ENCODE assay signal across 8 cellular contexts in genomic region chr19:15265849-15266248, GRCh38. TPM values are rescaled to one million over a fixed set of nuclear protein-coding genes. Genes with fewer than 3 reads are reported as not detected.
DNase-seq lines count a peak whose midpoint lies in the region; ATAC-seq, FAIRE-seq and TF ChIP-seq lines count a peak whose summit lies in the region.

No MANE protein-coding gene starts in this region.

- peak overlapping the region; percentile 47 for H3K9ac ChIP-seq in astrocyte (ENCODE audit: low read length)

- H3K27me3 Mint-ChIP-seq in HFFc6 (ENCODE audit: insufficient read depth) (no peaks in the 10 kb centered on the region; the same call in 1 of the 2 replicates), astrocyte (ENCODE audit: low read depth, unreplicated experiment) (no peaks in the 10 kb centered on the region)
- H3K27me3 Mint-ChIP-seq in naive thymus-derived CD8-positive, alpha-beta T cell, result no peaks in the 10 kb centered on the region
- H3K27me3 Mint-ChIP-seq in naive thymus-derived CD4-positive, alpha-beta T cell, result no peaks in the 10 kb centered on the region
- no peaks in the 10 kb centered on the region for H3K27me3 Mint-ChIP-seq in activated naive CD8-positive, alpha-beta T cell treated with anti-CD3 and anti-CD28 coated beads, Interleukin-2, amount 50 U/mL, for 24 hours

- peaks cover 93% of the 10 kb centered on the region for H4K20me1 ChIP-seq in astrocyte (ENCODE audit: insufficient read depth, low read length)

- H3K27me3 ChIP-seq in astrocyte (ENCODE audit: insufficient read depth, low read length), result no peaks in the 10 kb centered on the region
- H3K27me3 ChIP-seq in naive thymus-derived CD4-positive, alpha-beta T cell (ENCODE audit: control insufficient read depth in 2 of 2, insufficient read depth in 2 of 2, low read length in 2 of 2), result no peaks in the 10 kb centered on the region

- H3K4me1 Mint-ChIP-seq in HFFc6 (ENCODE audit: low read depth) (peaks cover 45% of the 10 kb centered on the region), astrocyte (ENCODE audit: low read depth, unreplicated experiment) (peaks cover 4% of the 10 kb centered on the region)
- H3K4me1 Mint-ChIP-seq in naive thymus-derived CD8-positive, alpha-beta T cell, result peaks cover 9 to 33% (median 21%) of the 10 kb centered on the region in 4 donors
- peaks cover 14 to 35% (median 23%) of the 10 kb centered on the region in 7 donors for H3K4me1 Mint-ChIP-seq in naive thymus-derived CD4-positive, alpha-beta T cell
- peaks cover 3% of the 10 kb centered on the region for H3K4me1 Mint-ChIP-seq in activated naive CD8-positive, alpha-beta T cell treated with anti-CD3 and anti-CD28 coated beads, Interleukin-2, amount 50 U/mL, for 24 hours

- peak; percentile 45; the same call in 1 of the 2 replicates for TF ChIP-seq CTCF in HFFc6 (IDR thresholded peaks at IDR 0.05)
- TF ChIP-seq CTCF in astrocyte (IDR thresholded peaks at IDR 0.05; ENCODE audit: insufficient read depth, low read depth, low read length), result no peak

- no peak overlapping the region for H3K4me3 Mint-ChIP-seq in HFFc6
- H3K4me3 Mint-ChIP-seq in astrocyte (ENCODE audit: unreplicated experiment), result no peak overlapping the region
- H3K4me3 Mint-ChIP-seq in naive thymus-derived CD8-positive, alpha-beta T cell, result no peak overlapping the region
- H3K4me3 Mint-ChIP-seq in naive thymus-derived CD4-positive, alpha-beta T cell, result no peak overlapping the region
- H3K4me3 Mint-ChIP-seq in activated naive CD8-positive, alpha-beta T cell treated with anti-CD3 and anti-CD28 coated beads, Interleukin-2, amount 50 U/mL, for 24 hours, result no peak overlapping the region

- peaks cover 90% of the 10 kb centered on the region for H3K79me2 ChIP-seq in astrocyte (ENCODE audit: insufficient read depth, low read length)

- H3K27ac Mint-ChIP-seq in HFFc6, result peak overlapping the region; percentile 67
- H3K27ac Mint-ChIP-seq in astrocyte (ENCODE audit: unreplicated experiment), result no peak overlapping the region
- peak overlapping the region in 2 of 10 donors; percentile 17 to 63 for H3K27ac Mint-ChIP-seq in naive thymus-derived CD8-positive, alpha-beta T cell
- H3K27ac Mint-ChIP-seq in naive thymus-derived CD4-positive, alpha-beta T cell, result peak overlapping the region in 1 of 9 donors; percentile 30
- no peak overlapping the region for H3K27ac Mint-ChIP-seq in activated naive CD8-positive, alpha-beta T cell treated with anti-CD3 and anti-CD28 coated beads, Interleukin-2, amount 50 U/mL, for 24 hours

- H3K4me2 ChIP-seq in astrocyte (ENCODE audit: low read length), result peak overlapping the region; percentile 48

- ATAC-seq in naive thymus-derived CD8-positive, alpha-beta T cell, result no peak
- no peak for ATAC-seq in naive thymus-derived CD4-positive, alpha-beta T cell
- ATAC-seq in activated naive CD8-positive, alpha-beta T cell treated with anti-CD3 and anti-CD28 coated beads, Interleukin-2, amount 50 U/mL, for 24 hours, result no peak

- no peaks in the 10 kb centered on the region for H3K9me3 ChIP-seq in astrocyte (ENCODE audit: insufficient read depth, low read depth, low read length)
- no peaks in the 10 kb centered on the region for H3K9me3 ChIP-seq in naive thymus-derived CD4-positive, alpha-beta T cell (ENCODE audit: control insufficient read depth in 2 of 3, low read length in 3 of 3)

- H3K27ac ChIP-seq in astrocyte (ENCODE audit: low read depth, low read length), result peak overlapping the region; percentile 48
- H3K27ac ChIP-seq in naive thymus-derived CD4-positive, alpha-beta T cell (ENCODE audit: low read depth, low read length), result no peak overlapping the region

- H3K36me3 ChIP-seq in astrocyte (ENCODE audit: insufficient read depth, low read length), result peaks cover 34% of the 10 kb centered on the region
- H3K36me3 ChIP-seq in naive thymus-derived CD4-positive, alpha-beta T cell (ENCODE audit: control insufficient read depth in 2 of 3, insufficient read depth in 3 of 3, low read length in 3 of 3), result peaks cover 18 to 100% (median 25%) of the 10 kb centered on the region in 3 experiments

- no peaks in the 10 kb centered on the region for H3K9me3 Mint-ChIP-seq in HFFc6
- H3K9me3 Mint-ChIP-seq in astrocyte (ENCODE audit: unreplicated experiment), result no peaks in the 10 kb centered on the region
- no peaks in the 10 kb centered on the region for H3K9me3 Mint-ChIP-seq in naive thymus-derived CD8-positive, alpha-beta T cell
- H3K9me3 Mint-ChIP-seq in naive thymus-derived CD4-positive, alpha-beta T cell, result no peaks in the 10 kb centered on the region
- H3K9me3 Mint-ChIP-seq in activated naive CD8-positive, alpha-beta T cell treated with anti-CD3 and anti-CD28 coated beads, Interleukin-2, amount 50 U/mL, for 24 hours, result no peaks in the 10 kb centered on the region

- intact Hi-C loops in naive thymus-derived CD4-positive, alpha-beta T cell (cut with micrococcal nuclease), result loop anchor here (2.0 kb wide), 2 partner anchors 65 to 115 kb away; no protein-coding TSS in a partner anchor

- CTCF ChIA-PET in naive thymus-derived CD4-positive, alpha-beta T cell (lab: Charles Lee), result interaction anchor here (0.6 to 1.3 kb wide), 2 partner anchors 23 to 174 kb away, joined by 3 to 4 read pairs; no protein-coding TSS in a partner anchor

- peak; percentile 89 for DNase-seq in HFFc6
- DNase-seq in astrocyte (ENCODE audit: low read depth), result peak; percentile 92
- DNase-seq in hippocampal formation (lab: John Stamatoyannopoulos, UW), result peak; percentile 91 to 93
- peak; percentile 97 for DNase-seq in smooth muscle cell of the brain vasculature (ENCODE audit: low read depth, low spot score)
- DNase-seq in naive thymus-derived CD8-positive, alpha-beta T cell, result no peak
- no peak for DNase-seq in naive thymus-derived CD4-positive, alpha-beta T cell
- no peak for DNase-seq in activated naive CD8-positive, alpha-beta T cell treated with anti-CD3 and anti-CD28 coated beads, Interleukin-2, amount 50 U/mL, for 24 hours
- no peak for DNase-seq in OCI-M2 (lab: John Stamatoyannopoulos, UW; ENCODE audit: unreplicated experiment)

- FAIRE-seq in astrocyte (lab: Jason Lieb, UNC), result no peak

- peaks cover 14% of the 10 kb centered on the region for H3K4me1 ChIP-seq in astrocyte (ENCODE audit: insufficient read depth, low read length)
- no peaks in the 10 kb centered on the region for H3K4me1 ChIP-seq in naive thymus-derived CD4-positive, alpha-beta T cell (ENCODE audit: control insufficient read depth in 2 of 2, insufficient read depth in 2 of 2, low read length in 2 of 2)

- no peak overlapping the region for H2AFZ ChIP-seq in astrocyte (ENCODE audit: low read depth, low read length)

- POLR2A ChIA-PET in naive thymus-derived CD8-positive, alpha-beta T cell (lab: Charles Lee), result interaction anchor here (1.0 kb wide), 1 partner anchor 153 kb away, joined by 3 read pairs; the partner anchor contains the start of gene AKAP8L
- POLR2A ChIA-PET in naive thymus-derived CD4-positive, alpha-beta T cell (lab: Charles Lee), result no interaction called here

- peaks cover 34% of the 10 kb centered on the region for H3K36me3 Mint-ChIP-seq in HFFc6 (ENCODE audit: low read depth)
- peaks cover 24% of the 10 kb centered on the region for H3K36me3 Mint-ChIP-seq in astrocyte (ENCODE audit: low read depth, unreplicated experiment)
- H3K36me3 Mint-ChIP-seq in naive thymus-derived CD8-positive, alpha-beta T cell, result peaks cover 0 to 89% (median 3%) of the 10 kb centered on the region in 3 donors
- peaks cover 6 to 61% (median 17%) of the 10 kb centered on the region in 5 donors for H3K36me3 Mint-ChIP-seq in naive thymus-derived CD4-positive, alpha-beta T cell
- H3K36me3 Mint-ChIP-seq in activated naive CD8-positive, alpha-beta T cell treated with anti-CD3 and anti-CD28 coated beads, Interleukin-2, amount 50 U/mL, for 24 hours (ENCODE audit: low read depth), result peaks cover 49% of the 10 kb centered on the region

- H3K4me3 ChIP-seq in astrocyte (ENCODE audit: insufficient read depth, low read depth, low read length), result no peak overlapping the region
- H3K4me3 ChIP-seq in naive thymus-derived CD4-positive, alpha-beta T cell (ENCODE audit: low read length), result no peak overlapping the region

RNA-seq across cellular contexts. Expression of gene EPHX3, which starts 33.6 kb away (rescaled TPM):
- under 1 TPM in 3 of 6 experiments, not detected in 3; 0.13 to 0.37 (median 0.14) TPM for total RNA-seq in HFFc6 (2021; fragmentation: NEBNext Ultra II Directional; extraction: Animal tissue kit (Norgen Biotek cat#: 25700))
- 0.54 and 0.87 TPM in 2 replicates for total RNA-seq in astrocyte
- under 1 TPM in 1 of 2 experiments, not detected in 1; 0.65 TPM for total RNA-seq in naive thymus-derived CD8-positive, alpha-beta T cell
- polyA plus RNA-seq in naive thymus-derived CD8-positive, alpha-beta T cell, result not detected
- total RNA-seq in naive thymus-derived CD4-positive, alpha-beta T cell, result under 1 TPM in 2 of 5 experiments, not detected in 3; 0.32 to 0.42 TPM
- not detected for polyA plus RNA-seq in naive thymus-derived CD4-positive, alpha-beta T cell

Comparison
In these comparisons a context has a peak if more than half of its experiments do, and no peak if none do; other contexts are left out.
1. DNase-seq: peak in HFFc6 (single experiment), astrocyte (single experiment), hippocampal formation (2 of 2) and smooth muscle cell of the brain vasculature (single experiment); none in naive thymus-derived CD8-positive, alpha-beta T cell (0 of 10), naive thymus-derived CD4-positive, alpha-beta T cell (0 of 9), activated naive CD8-positive, alpha-beta T cell treated with anti-CD3 and anti-CD28 coated beads, Interleukin-2, amount 50 U/mL, for 24 hours (single experiment) and OCI-M2 (single experiment).